Comparison of ENCODE assay signal across 29 cellular contexts in the genomic region with DNA sequence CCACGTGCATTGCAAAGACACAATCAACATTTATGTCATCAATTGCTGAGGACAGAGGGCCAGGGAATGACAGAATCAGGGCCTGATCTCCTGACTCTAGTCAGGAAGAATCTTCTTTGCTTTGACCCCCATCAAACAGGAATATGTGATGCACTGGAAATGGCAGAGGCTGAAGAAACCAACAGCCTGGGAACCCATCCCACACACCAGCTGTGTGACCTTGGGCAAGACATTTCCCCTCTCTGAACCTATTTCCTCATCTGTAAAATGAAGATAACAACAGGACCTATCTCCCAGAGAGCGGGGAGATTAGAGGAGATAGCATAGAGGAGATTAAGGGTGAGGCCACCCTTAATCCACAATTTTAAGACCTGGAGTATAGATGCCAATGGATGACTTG. TPM values are rescaled to one million over a fixed set of nuclear protein-coding genes. Genes with fewer than 3 reads are reported as not detected.
"Had no signal": no experiment of that assay in that cellular context is flagged by ENCODE, and none has a peak within 500 bp of the region (broad histone marks: within the 10 kb centered on the region; RNA-seq: fewer than 3 reads in every experiment).

No MANE protein-coding gene starts in this region.

- H3K4me3 ChIP-seq: left lung, neural progenitor cell, tibial artery, vagina had no signal

- ATAC-seq: activated T-cell treated with anti-CD3 and anti-CD28 coated beads, Interleukin-2, amount 50 U/mL, for 4 hours; effector memory CD8-positive, alpha-beta T cell; naive thymus-derived CD4-positive, alpha-beta T cell had no signal

- H3K4me1 ChIP-seq: left lung, tibial artery, vagina had no signal

- H3K9ac ChIP-seq: neural progenitor cell had no signal

- DNase-seq: activated CD4-positive, alpha-beta T cell treated with anti-CD3 and anti-CD28 coated beads, Interleukin-2, amount 50 U/mL, for 1 hour; activated CD4-positive, CD25-positive, alpha-beta regulatory T cell treated with anti-CD3 and anti-CD28 coated beads, Interleukin-2, amount 50 U/mL, for 72 hours; activated CD8-positive, alpha-beta memory T cell treated with anti-CD3 and anti-CD28 coated beads, Interleukin-2, amount 50 U/mL, for 4 hours; activated naive CD4-positive, alpha-beta T cell treated with anti-CD3 and anti-CD28 coated beads for 36 hours; activated T-cell treated with anti-CD3 and anti-CD28 coated beads, Interleukin-2, amount 50 U/mL, for 4 hours; dermis blood vessel endothelial cell; effector memory CD8-positive, alpha-beta T cell; foreskin melanocyte; left lung; naive thymus-derived CD4-positive, alpha-beta T cell; stimulated activated CD4-positive, alpha-beta T cell treated with anti-CD3 and anti-CD28 coated beads, Interleukin-12 subunit alpha, Interleukin-12 subunit beta, amount 100 ng/mL, for 4 hours; stimulated activated CD4-positive, alpha-beta T cell treated with anti-CD3 and anti-CD28 coated beads, Interleukin-1b, Interleukin-23, amount 100 ng/mL, for 48 hours; stimulated activated CD8-positive, alpha-beta memory T cell treated with anti-CD3 and anti-CD28 coated beads, Interleukin-4, amount 100 ng/mL, for 48 hours; stimulated activated naive CD4-positive, alpha-beta T cell; T1000; tibial artery had no signal

- H3K4me3 Mint-ChIP-seq: activated naive CD4-positive, alpha-beta T cell treated with anti-CD3 and anti-CD28 coated beads for 36 hours; activated T-cell treated with anti-CD3 and anti-CD28 coated beads, Interleukin-2, amount 50 U/mL, for 4 hours; effector memory CD8-positive, alpha-beta T cell; naive thymus-derived CD4-positive, alpha-beta T cell; neural progenitor cell had no signal

- H3K27ac ChIP-seq: left lung, neural progenitor cell, tibial artery, vagina, VCaP had no signal

- H3K36me3 ChIP-seq: left lung, neural progenitor cell, pancreas, tibial artery, vagina had no signal

- H3K36me3 Mint-ChIP-seq: naive thymus-derived CD4-positive, alpha-beta T cell; neural progenitor cell had no signal

- H3K27ac Mint-ChIP-seq: activated naive CD4-positive, alpha-beta T cell treated with anti-CD3 and anti-CD28 coated beads for 36 hours; effector memory CD8-positive, alpha-beta T cell; naive thymus-derived CD4-positive, alpha-beta T cell; neural progenitor cell had no signal

- H3K9me3 ChIP-seq: left lung, pancreas, tibial artery, vagina had no signal

- H3K9me3 Mint-ChIP-seq: activated naive CD4-positive, alpha-beta T cell treated with anti-CD3 and anti-CD28 coated beads for 36 hours; activated T-cell treated with anti-CD3 and anti-CD28 coated beads, Interleukin-2, amount 50 U/mL, for 4 hours; effector memory CD8-positive, alpha-beta T cell; naive thymus-derived CD4-positive, alpha-beta T cell; neural progenitor cell had no signal

- H3K27me3 ChIP-seq: neural progenitor cell, pancreas, vagina had no signal

RNA-seq across cellular contexts. Expression of a gene that starts 1.5 kb away (rescaled TPM):
- total RNA-seq: activated naive CD4-positive, alpha-beta T cell treated with anti-CD3 and anti-CD28 coated beads for 36 hours; astrocyte; bronchial epithelial cell; chondrocyte; dermis blood vessel endothelial cell; epithelial cell of proximal tubule; fibroblast of lung; kidney epithelial cell; mononuclear cell; naive thymus-derived CD4-positive, alpha-beta T cell; subcutaneous adipose tissue; T-helper 1 cell treated with Interleukin-12 subunit alpha and Interleukin-12 subunit beta and Interleukin-4 antibody, amounts not matched to agents 30 ng/mL and 1 ng/mL, for 36 hours; vagina had no signal
- polyA plus RNA-seq: fibroblast of lung; naive thymus-derived CD4-positive, alpha-beta T cell had no signal

RNA-seq across cellular contexts. Expression of a gene that starts 20.2 kb away (rescaled TPM):
- total RNA-seq: activated naive CD4-positive, alpha-beta T cell treated with anti-CD3 and anti-CD28 coated beads for 36 hours; activated T-cell treated with anti-CD3 and anti-CD28 coated beads, Interleukin-2, amount 50 U/mL, for 4 hours; bronchial epithelial cell; dermis blood vessel endothelial cell; epithelial cell of proximal tubule; fibroblast of lung; kidney epithelial cell; mononuclear cell; naive thymus-derived CD4-positive, alpha-beta T cell; pancreas; subcutaneous adipose tissue; T-helper 1 cell treated with Interleukin-12 subunit alpha and Interleukin-12 subunit beta and Interleukin-4 antibody, amounts not matched to agents 30 ng/mL and 1 ng/mL, for 36 hours; vagina had no signal
- polyA plus RNA-seq: fibroblast of lung; naive thymus-derived CD4-positive, alpha-beta T cell; pancreas had no signal
